9 cellular contexts compared by ENCODE assay signal in genomic region chr10:97081621-97082235, GRCh38.
DNase-seq lines count a peak whose midpoint lies in the region; ATAC-seq, FAIRE-seq and TF ChIP-seq lines count a peak whose summit lies in the region.
"Had no signal": no experiment of that assay in that cellular context is flagged by ENCODE, and none has a peak within 500 bp of the region (broad histone marks: within the 10 kb centered on the region; RNA-seq: fewer than 3 reads in every experiment).

No MANE protein-coding gene starts in this region.

- peaks cover 41% of the 10 kb centered on the region for H3K27me3 Mint-ChIP-seq in activated B cell treated with CpG ODN at 0.5 μM for 24 hours

- no peaks in the 10 kb centered on the region for H3K4me1 Mint-ChIP-seq in activated B cell treated with CpG ODN at 0.5 μM for 24 hours

- H3K27ac Mint-ChIP-seq in activated B cell treated with CpG ODN at 0.5 μM for 24 hours = peak overlapping the region; percentile 9
- H3K27ac Mint-ChIP-seq: stimulated activated naive CD8-positive, alpha-beta T cell treated with anti-CD3 and anti-CD28 coated beads, Interleukin-15, Interleukin-2, amounts not matched to agents 100 ng/mL and 50 ng/mL, for 24 hours had no signal

- no peaks in the 10 kb centered on the region for H3K36me3 ChIP-seq in stomach

- H3K4me1 ChIP-seq in stomach = no peaks in the 10 kb centered on the region

- no peaks in the 10 kb centered on the region for H3K36me3 Mint-ChIP-seq in activated B cell treated with CpG ODN at 0.5 μM for 24 hours (ENCODE audit: low read depth)

- no peaks in the 10 kb centered on the region for H3K9me3 Mint-ChIP-seq in activated B cell treated with CpG ODN at 0.5 μM for 24 hours
- H3K9me3 Mint-ChIP-seq: stimulated activated naive CD8-positive, alpha-beta T cell treated with anti-CD3 and anti-CD28 coated beads, Interleukin-15, Interleukin-2, amounts not matched to agents 100 ng/mL and 50 ng/mL, for 24 hours had no signal

- FAIRE-seq in D721Med (lab: Jason Lieb, UNC) = no peak

- no peak overlapping the region for H3K27ac ChIP-seq in stomach

- no peak for ATAC-seq in activated B cell treated with CpG ODN at 0.5 μM for 24 hours (ENCODE audit: low read depth)
- no peak for ATAC-seq in GM18868 (IDR thresholded peaks at IDR 0.05; ENCODE audit: unreplicated experiment)

- no peak overlapping the region for H3K4me3 Mint-ChIP-seq in activated B cell treated with CpG ODN at 0.5 μM for 24 hours
- H3K4me3 Mint-ChIP-seq: stimulated activated naive CD8-positive, alpha-beta T cell treated with anti-CD3 and anti-CD28 coated beads, Interleukin-15, Interleukin-2, amounts not matched to agents 100 ng/mL and 50 ng/mL, for 24 hours had no signal

- POLR2A ChIA-PET in activated B cell treated with CpG ODN at 0.5 μM for 24 hours (lab: Charles Lee) = no interaction called here

- CTCF ChIA-PET in activated B cell treated with CpG ODN at 0.5 μM for 24 hours (lab: Charles Lee) = interaction anchor here (0.8 to 3.9 kb wide), 7 partner anchors 9 to 128 kb away, joined by 3 to 29 read pairs (median 4); no protein-coding TSS in a partner anchor

- H3K4me3 ChIP-seq in Jurkat, Clone E6-1 (ENCODE audit: low read length) = no peak overlapping the region
- H3K4me3 ChIP-seq in stomach = no peak overlapping the region

- no peak for TF ChIP-seq POLR2A in stomach (IDR thresholded peaks at IDR 0.05)

- WGBS in stomach, 5 donors = 10 to 18% (median 15%) methylated on average over 6 of the region's 6 CpGs

- intact Hi-C loops in activated B cell treated with CpG ODN at 0.5 μM for 24 hours (cut with micrococcal nuclease) = no loop called here
- intact Hi-C loops in stomach (cut with DNase I; ENCODE audit: low total_unique reads) = no loop called here

- no peak for DNase-seq in D721Med (ENCODE audit: insufficient read length, low spot score)
- peak; percentile 60 for DNase-seq in Jurkat, Clone E6-1 (ENCODE audit: low read depth, low spot score)
- peak; percentile 48 for DNase-seq in activated B cell treated with CpG ODN at 0.5 μM for 24 hours
- peak; percentile 45 for DNase-seq in cerebellar cortex (ENCODE audit: low spot score)
- DNase-seq in lung microvascular endothelial cell (ENCODE audit: low read depth in 2 of 2) = peak; percentile 68 to 76
- peak; percentile 47 for DNase-seq in stomach
- DNase-seq in Ammon's horn (ENCODE audit: low spot score) = no peak

- peaks cover 0 to 82% (median 21%) of the 10 kb centered on the region in 3 donors for H3K27me3 ChIP-seq in stomach

- TF ChIP-seq CTCF in D721Med (IDR thresholded peaks at IDR 0.05; ENCODE audit: insufficient read depth, missing control alignments) = peak; percentile 45
- TF ChIP-seq CTCF in activated B cell treated with CpG ODN at 0.5 μM for 24 hours (IDR thresholded peaks at IDR 0.05) = no peak
- peak in 5 of 7 experiments; percentile 31 to 43 (median 40) for TF ChIP-seq CTCF in stomach (IDR thresholded peaks at IDR 0.05)

- no peak for TF ChIP-seq EP300 in stomach (IDR thresholded peaks at IDR 0.05)

- no peaks in the 10 kb centered on the region for H3K9me3 ChIP-seq in stomach

Comparison
In these comparisons a context has a peak if more than half of its experiments do, and no peak if none do; other contexts are left out.
1. DNase-seq: peak in Jurkat, Clone E6-1 (single experiment), activated B cell treated with CpG ODN at 0.5 μM for 24 hours (single experiment), cerebellar cortex (single experiment), lung microvascular endothelial cell (2 of 2) and stomach (single experiment); none in D721Med (single experiment) and Ammon's horn (single experiment).